Comparison of ENCODE assay signal across 11 cellular contexts in genomic region chr5:131528682-131529081, GRCh38.
DNase-seq lines count a peak whose midpoint lies in the region; ATAC-seq, FAIRE-seq and TF ChIP-seq lines count a peak whose summit lies in the region.
"Had no signal": no experiment of that assay in that cellular context is flagged by ENCODE, and none has a peak within 500 bp of the region (broad histone marks: within the 10 kb centered on the region; RNA-seq: fewer than 3 reads in every experiment).

No MANE protein-coding gene starts in this region.

- no peak for TF ChIP-seq POLR2A in GM12878 (IDR thresholded peaks at IDR 0.05; ENCODE audit: low read depth, low read length)

- peaks cover 81% of the 10 kb centered on the region for H3K4me1 ChIP-seq in CD8-positive, alpha-beta T cell (ENCODE audit: insufficient read depth, low read length)
- no peaks in the 10 kb centered on the region for H3K4me1 ChIP-seq in GM12878 (ENCODE audit: control insufficient read depth, insufficient read depth, low read length)

- no peaks in the 10 kb centered on the region for H3K27me3 Mint-ChIP-seq in CD8-positive, alpha-beta T cell (ENCODE audit: low read depth)

- H3K27me3 ChIP-seq in CD8-positive, alpha-beta T cell (ENCODE audit: insufficient read depth, low read length) = no peaks in the 10 kb centered on the region
- no peaks in the 10 kb centered on the region for H3K27me3 ChIP-seq in GM12878 (replicated peaks in 1 of 2; ENCODE audit: control insufficient read depth in 2 of 2, insufficient read depth in 2 of 2, low read length in 1 of 2)

- no peaks in the 10 kb centered on the region; the same call in none of the 2 replicates for H3K79me2 ChIP-seq in GM12878 (ENCODE audit: control insufficient read depth, insufficient read depth, low read length)

- CTCF ChIA-PET in CD8-positive, alpha-beta T cell (lab: Charles Lee) = interaction anchor here (0.9 kb wide), 1 partner anchor 60 kb away, joined by 3 read pairs; no protein-coding TSS in a partner anchor
- CTCF ChIA-PET in GM12878 (lab: Yijun Ruan, JAX) = no interaction called here

- intact Hi-C loops in CD8-positive, alpha-beta T cell (cut with DNase I, micrococcal nuclease) = no loop called here
- intact Hi-C loops in GM12878 (cut with micrococcal nuclease; ENCODE audit: unreplicated experiment) = no loop called here

- H3K4me1 Mint-ChIP-seq in CD8-positive, alpha-beta T cell (ENCODE audit: low read depth) = peaks cover 75% of the 10 kb centered on the region

- TF ChIP-seq CTCF in CD8-positive, alpha-beta T cell (IDR thresholded peaks at IDR 0.05) = no peak
- no peak for TF ChIP-seq CTCF in GM12878 (IDR thresholded peaks at IDR 0.05 in 2 of 3, conservative IDR thresholded peaks at IDR 0.05 in 1 of 3; ENCODE audit: control insufficient read depth in 2 of 3, extremely low read depth in 1 of 3, insufficient read depth in 1 of 3, low read depth in 3 of 3, low read length in 3 of 3)

- H4K20me1 ChIP-seq in GM12878 (ENCODE audit: control insufficient read depth, insufficient read depth) = no peaks in the 10 kb centered on the region

- H3K4me3 Mint-ChIP-seq in CD8-positive, alpha-beta T cell = peak overlapping the region; percentile 50

- RAD21 ChIA-PET in GM12878 (lab: Charles Lee; ENCODE audit: unreplicated experiment) = interaction anchor here (0.6 to 0.9 kb wide), 3 partner anchors 12 to 143 kb away, joined by 3 to 4 read pairs (median 3); no protein-coding TSS in a partner anchor

- H3K27ac Mint-ChIP-seq in CD8-positive, alpha-beta T cell = peak overlapping the region; percentile 81

- no peak for ATAC-seq in CD8-positive, alpha-beta T cell
- ATAC-seq in GM19351 (IDR thresholded peaks at IDR 0.05; ENCODE audit: unreplicated experiment) (peak; percentile 69), HG03432 (IDR thresholded peaks at IDR 0.05; ENCODE audit: unreplicated experiment) (peak; percentile 60), GM12878 (peak; percentile 67)

- no peak overlapping the region for H2AFZ ChIP-seq in GM12878 (ENCODE audit: control insufficient read depth, low read depth, low read length)

- FAIRE-seq in GM12878 (lab: Jason Lieb, UNC) = no peak

- DNase-seq in CD8-positive, alpha-beta T cell = no peak
- DNase-seq in GM12878 (ENCODE audit: low read depth, low spot score) (no peak), T-helper 9 cell (no peak), COLO829 (ENCODE audit: low spot score) (no peak), AG08396 (ENCODE audit: low spot score) (no peak), NCI-H748 (lab: John Stamatoyannopoulos, UW; ENCODE audit: unreplicated experiment) (no peak)
- DNase-seq: DMS79 treated with DMSO at 0.1 percent for 48 hours, kidney glomerular epithelial cell, SW 1271 had no signal

- H3K27ac ChIP-seq in CD8-positive, alpha-beta T cell (ENCODE audit: low read depth, low read length) = no peak overlapping the region
- H3K27ac ChIP-seq in GM12878 (ENCODE audit: control insufficient read depth, insufficient read depth) = no peak overlapping the region

- SMC1A ChIA-PET in GM12878 (lab: Charles Lee; ENCODE audit: uncharacterized antibody, unreplicated experiment) = interaction anchor here (0.5 to 1.4 kb wide), 3 partner anchors 13 to 266 kb away, joined by 3 to 5 read pairs (median 3); no protein-coding TSS in a partner anchor

- no peaks in the 10 kb centered on the region for H3K9me3 ChIP-seq in CD8-positive, alpha-beta T cell (ENCODE audit: low read length)
- no peaks in the 10 kb centered on the region for H3K9me3 ChIP-seq in GM12878 (replicated peaks; ENCODE audit: control insufficient read depth, insufficient read depth, low read length)

- in situ Hi-C loops in GM12878 (cut with MboI) = no loop called here

- no peak for TF ChIP-seq RAD21 in GM12878 (IDR thresholded peaks at IDR 0.05; ENCODE audit: insufficient read depth, low read depth, low read length)

- no peak overlapping the region for H3K4me3 ChIP-seq in CD8-positive, alpha-beta T cell (ENCODE audit: low read depth, low read length)
- H3K4me3 ChIP-seq in GM12878 = no peak overlapping the region

- H3K4me2 ChIP-seq in GM12878 (ENCODE audit: control insufficient read depth, insufficient read depth) = no peak overlapping the region

- H3K36me3 Mint-ChIP-seq in CD8-positive, alpha-beta T cell = peaks cover 22% of the 10 kb centered on the region

- POLR2A ChIA-PET in CD8-positive, alpha-beta T cell (lab: Charles Lee) = interaction anchor here (0.7 to 1.4 kb wide), 4 partner anchors 13 to 343 kb away, joined by 3 read pairs; no protein-coding TSS in a partner anchor
- POLR2A ChIA-PET in GM12878 (lab: Charles Lee) = interaction anchor here (0.6 to 1.1 kb wide), 4 partner anchors 18 to 375 kb away, joined by 3 to 5 read pairs (median 4); no protein-coding TSS in a partner anchor

- H3K9me3 Mint-ChIP-seq in CD8-positive, alpha-beta T cell = no peaks in the 10 kb centered on the region

- H3K36me3 ChIP-seq in CD8-positive, alpha-beta T cell (ENCODE audit: insufficient read depth, low read length) = no peaks in the 10 kb centered on the region
- H3K36me3 ChIP-seq in GM12878 (ENCODE audit: control insufficient read depth in 2 of 2, insufficient read depth in 2 of 2, low read length in 1 of 2) = no peaks in the 10 kb centered on the region; a peak in 1 of 4 replicates

- no peak overlapping the region for H3K9ac ChIP-seq in GM12878 (ENCODE audit: control insufficient read depth, insufficient read depth, low read length)

- BruUV-seq in GM12878 (replicated peaks; lab: Mats Ljungman, UMichigan) = no TSS peak

- TF ChIP-seq EP300 in GM12878 (IDR thresholded peaks at IDR 0.05; ENCODE audit: borderline replicate concordance in 1 of 2, control insufficient read depth in 1 of 2, low read depth in 2 of 2, low read length in 2 of 2) = no peak

TF ChIP-seq in GM12878, 131 proteins besides CTCF, POLR2A, EP300 and RAD21:
- TF ChIP-seq SPI1 (IDR thresholded peaks at IDR 0.05; ENCODE audit: borderline replicate concordance, insufficient read depth, low read depth, low read length) (peak; percentile 47; the same call in 1 of the 2 replicates), GABPA (IDR thresholded peaks at IDR 0.05; ENCODE audit: low read depth) (no peak)
